ENCODE assay signal across 8 cellular contexts in the genomic region with DNA sequence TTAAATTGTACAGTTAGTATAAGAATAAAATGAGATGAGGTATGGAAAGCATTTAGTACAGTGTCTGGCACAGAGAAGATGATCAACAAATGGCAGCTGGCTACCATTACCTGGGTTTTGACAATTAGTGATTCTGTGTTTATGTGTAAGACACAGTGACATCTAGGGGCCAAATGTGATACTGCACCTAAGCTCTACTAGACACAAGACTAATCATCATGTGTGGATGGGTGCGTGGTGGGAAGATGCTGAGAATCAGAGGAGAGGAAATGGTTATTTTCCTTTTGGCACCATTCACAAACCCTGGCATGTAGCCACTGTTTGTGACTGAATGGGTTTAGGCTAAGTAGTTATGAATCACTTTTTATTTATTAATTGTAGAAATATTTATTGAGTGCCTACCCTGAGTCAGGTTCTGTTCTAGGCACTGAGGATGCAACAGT.
A peak's percentile ranks its signal among the peaks of the same experiment; 100 is the strongest.
DNase-seq lines count a peak whose midpoint lies in the region; ATAC-seq and TF ChIP-seq lines count a peak whose summit lies in the region.

No MANE protein-coding gene starts in this region.

- H3K9me2 ChIP-seq in PC-3 (replicated peaks; ENCODE audit: low read length) = no peaks in the 10 kb centered on the region

- intact Hi-C loops in PC-3 (cut with micrococcal nuclease) = no loop called here

- H3F3A ChIP-seq in PC-3 (ENCODE audit: low read length, unreplicated experiment) = no peaks in the 10 kb centered on the region

- H3K4me3 ChIP-seq in PC-3 (ENCODE audit: low read length) = no peak overlapping the region
- no peak overlapping the region for H3K4me3 ChIP-seq in fibroblast of villous mesenchyme (ENCODE audit: low read depth, low read length)

- peaks cover 5% of the 10 kb centered on the region; the same call in 1 of the 2 replicates for H3K9me3 ChIP-seq in PC-3 (ENCODE audit: low read length)

- H3K36me3 ChIP-seq in PC-3 (ENCODE audit: low read depth, low read length) = no peaks in the 10 kb centered on the region

- TF ChIP-seq CTCF in PC-3 (conservative IDR thresholded peaks at IDR 0.05; ENCODE audit: low read depth, low read length) (peak; percentile 66), fibroblast of villous mesenchyme (IDR thresholded peaks at IDR 0.05; ENCODE audit: insufficient read depth, low read depth, low read length) (peak; percentile 53)

- no peaks in the 10 kb centered on the region for H3K79me2 ChIP-seq in PC-3 (ENCODE audit: low read length)

- H3K9ac ChIP-seq in PC-3 (ENCODE audit: low read length) = no peak overlapping the region

- H3K27me3 ChIP-seq in PC-3 (ENCODE audit: low read length) = no peaks in the 10 kb centered on the region

- CTCF ChIA-PET in PC-3 (lab: Charles Lee) = no interaction called here

- no peak overlapping the region for H2AFZ ChIP-seq in PC-3 (ENCODE audit: low read length)

- no TSS peak for BruUV-seq in PC-3 (replicated peaks; lab: Mats Ljungman, UMichigan)

- DNase-seq in stimulated activated CD4-positive, alpha-beta T cell treated with anti-CD3 and anti-CD28 coated beads, Interleukin-2, amount 100 ng/mL, for 48 hours = peak; percentile 17 to 26
- DNase-seq in stimulated activated CD4-positive, alpha-beta T cell treated with anti-CD3 and anti-CD28 coated beads, Interleukin-4, amount 100 ng/mL, for 24 hours = no peak
- DNase-seq in PC-3 = peak; percentile 52
- no peak for DNase-seq in fibroblast of villous mesenchyme (ENCODE audit: low read depth)
- DNase-seq in DMS153 (lab: John Stamatoyannopoulos, UW) = no peak
- no peak for DNase-seq in caudate nucleus (lab: John Stamatoyannopoulos, UW)
- no peak for DNase-seq in hypothalamus (lab: John Stamatoyannopoulos, UW)

- no peak overlapping the region for H3K4me2 ChIP-seq in PC-3 (ENCODE audit: low read length)

- no peaks in the 10 kb centered on the region for H3K4me1 ChIP-seq in PC-3 (ENCODE audit: insufficient read depth, low read length)

- H4K20me1 ChIP-seq in PC-3 (ENCODE audit: low read length) = no peaks in the 10 kb centered on the region

- H3K27ac ChIP-seq in PC-3 (ENCODE audit: low read length) (no peak overlapping the region), caudate nucleus (ENCODE audit: low read depth, low read length) (no peak overlapping the region)

- POLR2A ChIA-PET in PC-3 (lab: Charles Lee; ENCODE audit: unreplicated experiment) = no interaction called here

- ATAC-seq in PC-3 = no peak
- no peak for ATAC-seq in GM19397 (IDR thresholded peaks at IDR 0.05; ENCODE audit: unreplicated experiment)

Comparison
In these comparisons a context has a peak if more than half of its experiments do, and no peak if none do; other contexts are left out.
1. DNase-seq: peak in stimulated activated CD4-positive, alpha-beta T cell treated with anti-CD3 and anti-CD28 coated beads, Interleukin-2, amount 100 ng/mL, for 48 hours (2 of 2) and PC-3 (single experiment); none in stimulated activated CD4-positive, alpha-beta T cell treated with anti-CD3 and anti-CD28 coated beads, Interleukin-4, amount 100 ng/mL, for 24 hours (single experiment), fibroblast of villous mesenchyme (single experiment), DMS153 (single experiment), caudate nucleus (0 of 61) and hypothalamus (0 of 51).